8 cellular contexts compared by ENCODE assay signal in the genomic region with DNA sequence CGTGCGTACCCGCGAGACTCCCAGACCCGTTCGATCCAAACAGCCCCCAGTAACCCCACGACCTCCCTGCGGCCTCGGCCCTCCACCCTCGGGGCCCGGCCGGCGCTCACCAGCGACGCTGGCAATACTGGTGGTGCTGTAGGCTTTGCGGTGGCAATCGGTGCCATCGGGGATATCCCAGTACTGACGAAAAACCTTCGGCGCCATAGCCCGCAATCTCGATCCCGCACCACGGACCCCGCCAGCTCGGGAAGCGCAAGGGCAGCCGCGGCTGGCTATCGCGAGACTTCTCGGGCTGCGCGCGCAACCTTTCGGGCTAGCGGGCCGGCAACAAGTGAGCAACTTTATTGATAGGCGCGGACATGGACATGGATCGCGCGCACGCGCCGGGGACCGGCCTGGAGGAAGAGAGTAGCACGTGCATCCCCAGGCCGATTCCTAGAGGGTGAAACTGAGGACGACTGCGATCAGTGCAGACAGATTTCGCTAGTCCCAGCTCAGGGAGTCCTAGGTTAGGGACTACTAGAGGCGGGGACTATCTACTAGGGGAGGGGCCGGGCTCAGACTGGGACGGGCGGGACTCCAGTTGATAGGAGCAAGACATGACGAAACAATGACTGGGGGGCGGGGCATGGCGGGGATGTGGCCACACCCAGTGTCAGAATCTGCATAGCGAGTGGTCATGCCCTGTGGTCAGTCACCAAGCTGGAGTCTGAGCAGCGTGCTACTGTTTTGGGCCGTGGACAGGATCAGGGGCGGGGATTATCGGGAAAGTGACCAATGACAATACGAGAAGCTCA. TPM values are rescaled to one million over a fixed set of nuclear protein-coding genes. Genes with fewer than 3 reads are reported as not detected.
DNase-seq lines count a peak whose midpoint lies in the region; ATAC-seq lines count a peak whose summit lies in the region.

A gene (minus strand): TSS at position 289 of the 800 bp plus-strand sequence. CDS start 82 bp downstream, at position 207.

- H3K4me3 ChIP-seq in endocrine pancreas (ENCODE audit: control insufficient read depth, insufficient read depth, low read length) (peak within 1 kb of the TSS; percentile 71), mesodermal cell (ENCODE audit: extremely low read depth, insufficient read depth, low read length, poor library complexity, severe bottlenecking) (peak within 1 kb of the TSS; percentile 95)

- WGBS in mesodermal cell (ENCODE audit: insufficient coverage in 2 of 2), 2 experiments, result 0% methylated on average over 51 to 64 of the region's 66 CpGs

- H3K27ac ChIP-seq in mesodermal cell (ENCODE audit: low read depth, low read length, severe bottlenecking), result peak within 1 kb of the TSS; percentile 97

- H3K9ac ChIP-seq in endocrine pancreas (ENCODE audit: control insufficient read depth, insufficient read depth, low read length), result peak within 1 kb of the TSS; percentile 99

- ATAC-seq in GM21390 (IDR thresholded peaks at IDR 0.05; ENCODE audit: unreplicated experiment), result peak; percentile 12

- H3K9me3 ChIP-seq in endocrine pancreas (ENCODE audit: control insufficient read depth, low read length) (no peaks in the 10 kb centered on the region), mesodermal cell (ENCODE audit: control insufficient read depth, low read length) (no peaks in the 10 kb centered on the region)

- H3K36me3 ChIP-seq in endocrine pancreas (ENCODE audit: control insufficient read depth, insufficient read depth, low read length), result no peaks in the 10 kb centered on the region
- H3K36me3 ChIP-seq in mesodermal cell (ENCODE audit: control insufficient read depth, insufficient read depth, low read length), result peaks cover 21% of the 10 kb centered on the region

- peak; percentile 96 for DNase-seq in COLO668 (lab: John Stamatoyannopoulos, UW; ENCODE audit: unreplicated experiment)
- peak; percentile 81 to 100 (median 100) for DNase-seq in HUDEP-2 (lab: John Stamatoyannopoulos, UW; ENCODE audit: unreplicated experiment in 76 of 76)
- peak; percentile 94 for DNase-seq in NOMO-1 treated with dmso at 0.1 percent for 144 hours (lab: John Stamatoyannopoulos, UW; ENCODE audit: unreplicated experiment)
- DNase-seq in activated CD8-positive, alpha-beta memory T cell treated with anti-CD3 and anti-CD28 coated beads for 48 hours (ENCODE audit: low read depth in 2 of 3, low spot score in 2 of 3), result peak; percentile 86 to 99 (median 95)
- DNase-seq in stimulated activated CD8-positive, alpha-beta memory T cell treated with anti-CD3 and anti-CD28 coated beads, Interleukin-2, amount 100 ng/mL, for 1 hour (ENCODE audit: low read depth in 2 of 2), result peak; percentile 95 to 96

- H3K27me3 ChIP-seq in endocrine pancreas (ENCODE audit: control insufficient read depth, insufficient read depth, low read length), result no peaks in the 10 kb centered on the region

- H3K4me1 ChIP-seq in endocrine pancreas (ENCODE audit: control insufficient read depth, insufficient read depth, low read length), result no peaks in the 10 kb centered on the region
- no peaks in the 10 kb centered on the region for H3K4me1 ChIP-seq in mesodermal cell (ENCODE audit: control insufficient read depth, insufficient read depth, low read length, poor library complexity, severe bottlenecking)

RNA-seq across cellular contexts. Expression of the gene that starts here (rescaled TPM):
- polyA plus RNA-seq in mesodermal cell (2013, experiment 1 of 2), result 235 TPM
- 196 TPM for polyA plus RNA-seq in mesodermal cell (2013, experiment 2 of 2)

Comparison
In these comparisons a context has a peak if more than half of its experiments do, and no peak if none do; other contexts are left out.
1. Peak in every context shown above with its lines: DNase-seq, ATAC-seq, H3K4me3 ChIP-seq and H3K27ac ChIP-seq.